ENCODE assay signal across 8 cellular contexts in genomic region chr17:41966453-41967140, GRCh38. TPM values are rescaled to one million over a fixed set of nuclear protein-coding genes. Genes with fewer than 3 reads are reported as not detected.
DNase-seq lines count a peak whose midpoint lies in the region; ATAC-seq and TF ChIP-seq lines count a peak whose summit lies in the region.

Gene CNP (plus strand): TSS chr17:41966795. CDS start chr17:41966885, 90 bp downstream.

- H3K36me3 ChIP-seq in BJ (ENCODE audit: control insufficient read depth, insufficient read depth, low read length) = peaks cover 11% of the 10 kb centered on the region

- POLR2A ChIA-PET in BJ (lab: Charles Lee) = interaction anchor here (0.5 to 1.0 kb wide), 8 partner anchors 8 to 828 kb away, joined by 3 to 11 read pairs (median 4); partner anchors contain the start of genes DNAJC7 and ODAD4

- DNase-seq in BJ (ENCODE audit: low read depth) (no peak), HPDE6-E6E7 (ENCODE audit: extremely low spot score) (peak; percentile 87), NK-92 (lab: John Stamatoyannopoulos, UW; ENCODE audit: unreplicated experiment) (peak; percentile 63), medulla oblongata (ENCODE audit: extremely low spot score) (peak; percentile 93)
- peak; percentile 67 to 91 for DNase-seq in activated CD8-positive, alpha-beta memory T cell treated with anti-CD3 and anti-CD28 coated beads for 1 hour (ENCODE audit: extremely low read depth in 1 of 2, low read depth in 1 of 2)
- DNase-seq in effector CD8-positive, alpha-beta T cell (lab: John Stamatoyannopoulos, UW) = peak; percentile 86
- DNase-seq in stimulated activated CD4-positive, alpha-beta T cell treated with anti-CD3 and anti-CD28 coated beads, TNF-alpha, amount 100 ng/mL, for 48 hours (ENCODE audit: low read depth in 3 of 3) = peak; percentile 79 to 91 (median 83)

- ATAC-seq in GM19395 (IDR thresholded peaks at IDR 0.05; ENCODE audit: unreplicated experiment) = peak; percentile 65

- TF ChIP-seq CTCF in BJ (IDR thresholded peaks at IDR 0.05; ENCODE audit: insufficient read depth, low read depth, low read length) = no peak

- H3K27me3 ChIP-seq in BJ (ENCODE audit: control insufficient read depth, insufficient read depth, low read length) = no peaks in the 10 kb centered on the region

- peak within 1 kb of the TSS; percentile 92 for H3K4me3 ChIP-seq in BJ (ENCODE audit: low read depth, low read length)

- CTCF ChIA-PET in BJ (lab: Yijun Ruan, JAX) = interaction anchor here (0.8 to 10.2 kb wide), 12 partner anchors 9 to 150 kb away, joined by 3 to 163 read pairs (median 3); partner anchors contain the start of genes DHX58, DNAJC7, KAT2A and NKIRAS2

RNA-seq across cellular contexts. Expression of gene CNP, which starts in this region (rescaled TPM):
- 53.5 and 66.2 TPM in 2 replicates for polyA plus RNA-seq in BJ (2011; rRNA removed)
- polyA minus RNA-seq in BJ (2011; rRNA and poly(A)+ RNA removed) = 151 and 180 TPM in 2 replicates
